Comparison of ENCODE assay signal across 8 cellular contexts in the genomic region with DNA sequence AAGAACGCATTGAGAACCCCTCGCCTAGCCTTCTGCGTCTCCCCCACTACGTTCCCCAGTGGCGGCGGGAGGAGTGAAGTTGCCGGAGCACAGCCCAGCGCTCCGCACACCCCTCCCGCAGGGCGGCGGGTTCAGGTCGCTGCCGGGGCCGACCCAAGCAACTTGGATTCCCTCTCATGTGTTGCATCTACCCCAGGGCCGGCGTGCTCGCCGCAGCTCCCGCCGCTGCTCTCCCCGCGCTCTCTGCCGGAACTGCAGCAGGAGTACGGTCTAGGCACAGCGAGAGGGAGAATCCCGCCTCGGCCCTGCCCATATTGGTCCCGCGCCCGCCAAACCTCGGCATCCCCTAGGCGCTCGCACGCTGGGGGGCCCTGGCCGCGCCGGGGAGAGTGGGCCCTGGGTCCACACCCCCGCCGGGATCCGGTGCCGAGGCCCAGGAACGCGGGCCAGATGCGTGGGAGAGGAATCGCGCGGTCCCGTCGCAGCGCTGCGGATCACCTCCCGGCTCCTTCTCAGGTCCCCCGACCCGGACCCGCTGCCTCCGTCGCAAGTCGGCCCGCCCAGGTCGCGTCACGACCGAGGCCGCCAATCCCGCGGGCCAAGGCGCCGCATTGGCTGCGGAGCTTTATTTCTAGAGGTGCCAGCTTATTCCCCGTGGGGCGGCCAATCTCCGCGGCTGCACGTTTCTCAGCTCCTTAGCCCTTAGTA. TPM values are rescaled to one million over a fixed set of nuclear protein-coding genes. Genes with fewer than 3 reads are reported as not detected.
A peak's percentile ranks its signal among the peaks of the same experiment; 100 is the strongest.
DNase-seq lines count a peak whose midpoint lies in the region; ATAC-seq, FAIRE-seq and TF ChIP-seq lines count a peak whose summit lies in the region.

No MANE protein-coding gene starts in this region.

- H3K4me3 ChIP-seq in BLaER1 = peak overlapping the region; percentile 98
- peak overlapping the region; percentile 80 to 98 (median 92) for H3K4me3 ChIP-seq in H1 (ENCODE audit: extremely low read depth in 1 of 4, insufficient read depth in 2 of 4, low read depth in 3 of 4, low read length in 4 of 4)
- H3K4me3 ChIP-seq in mesodermal cell (ENCODE audit: extremely low read depth, insufficient read depth, low read length, poor library complexity, severe bottlenecking) = peak overlapping the region; percentile 84

- CTCF ChIA-PET in H1 (lab: Charles Lee; ENCODE audit: partially characterized antibody) = interaction anchor here (1.0 to 3.0 kb wide), 8 partner anchors 10 to 196 kb away, joined by 3 to 14 read pairs (median 4); no protein-coding TSS in a partner anchor

- peak in 1 of 2 experiments; percentile 33; a peak in 1 of 3 replicates for TF ChIP-seq EP300 in H1 (IDR thresholded peaks at IDR 0.05; ENCODE audit: borderline replicate concordance in 1 of 2, low read depth in 2 of 2, low read length in 2 of 2)

- peaks cover 2% of the 10 kb centered on the region; the same call in 1 of the 2 replicates for H3K79me1 ChIP-seq in H1 (ENCODE audit: low read depth, low read length)

- H3K9me3 ChIP-seq in BLaER1 (no peaks in the 10 kb centered on the region), H1 (ENCODE audit: insufficient read depth in 2 of 2, low read depth in 1 of 2, low read length in 1 of 2) (no peaks in the 10 kb centered on the region), mesodermal cell (ENCODE audit: control insufficient read depth, low read length) (no peaks in the 10 kb centered on the region)

- H3K23me2 ChIP-seq in H1 (ENCODE audit: low read depth, low read length) = peaks cover 14% of the 10 kb centered on the region; the same call in 1 of the 2 replicates

- H2BK12ac ChIP-seq in H1 (ENCODE audit: low read depth, low read length) = no peak overlapping the region

- peak overlapping the region; percentile 88 for H2AFZ ChIP-seq in H1 (ENCODE audit: low read length)

- TF ChIP-seq CTCF in H1 (IDR thresholded peaks at IDR 0.05; ENCODE audit: control extremely low read depth in 1 of 3, insufficient read depth in 1 of 3, low read depth in 1 of 3, low read length in 3 of 3) = no peak

- peak overlapping the region; percentile 38 for H2BK5ac ChIP-seq in H1 (ENCODE audit: low read depth, low read length)

- TF ChIP-seq RAD21 in H1 (IDR thresholded peaks at IDR 0.05 in 1 of 2, conservative IDR thresholded peaks at IDR 0.05 in 1 of 2; ENCODE audit: low read depth in 2 of 2, low read length in 2 of 2) = no peak

- POLR2A ChIA-PET in H1 (lab: Charles Lee; ENCODE audit: partially characterized antibody) = interaction anchor here (0.6 to 5.5 kb wide), 11 partner anchors 9 to 160 kb away, joined by 3 to 40 read pairs (median 5); a partner anchor contains a TSS

- H4K91ac ChIP-seq in H1 (replicated peaks; ENCODE audit: insufficient read length, low read length) = no peak overlapping the region

- WGBS in H1 (ENCODE audit: extremely low coverage in 1 of 2, insufficient coverage in 1 of 2, insufficient read length in 1 of 2, insufficient replicate concordance in 2 of 2, low coverage in 1 of 2, low lambda C conversion rate in 2 of 2, missing lambda C conversion rate in 1 of 2), 2 experiments = 1% methylated on average over 61 of the region's 75 CpGs; no CpG with 5 or more reads in 1 of the 2 experiments
- 0 to 1% methylated on average over 55 to 71 of the region's 75 CpGs for WGBS in mesodermal cell (ENCODE audit: insufficient coverage in 2 of 2), 2 experiments

- peak; percentile 46 for ATAC-seq in HG03432 (IDR thresholded peaks at IDR 0.05; ENCODE audit: unreplicated experiment)

- H3K23ac ChIP-seq in H1 (ENCODE audit: insufficient read length) = no peak overlapping the region

- H3K4me2 ChIP-seq in BLaER1 (peak overlapping the region; percentile 99), H1 (ENCODE audit: insufficient read depth in 1 of 2, low read depth in 2 of 2, low read length in 2 of 2) (peak overlapping the region; percentile 59 to 81)

- no peak overlapping the region for H3K14ac ChIP-seq in H1 (ENCODE audit: insufficient read length)

- H3K56ac ChIP-seq in H1 (replicated peaks; ENCODE audit: insufficient read length, low read depth, low read length) = peak overlapping the region; percentile 52

- no peak overlapping the region for H2AK5ac ChIP-seq in H1 (ENCODE audit: low read depth, low read length)

- H3K27me3 ChIP-seq in BLaER1 = no peaks in the 10 kb centered on the region
- H3K27me3 ChIP-seq in H1 (replicated peaks in 1 of 4; ENCODE audit: control insufficient read depth in 3 of 4, extremely low read depth in 1 of 4, insufficient read depth in 3 of 4, low read length in 3 of 4) = peaks cover 0 to 18% (median 15%) of the 10 kb centered on the region in 4 experiments; a peak in 5 of 7 replicates

- peak overlapping the region; percentile 69 for H4K8ac ChIP-seq in H1 (ENCODE audit: extremely low read depth, insufficient read depth, low read length)

- H3K79me2 ChIP-seq in H1 (ENCODE audit: control insufficient read depth in 1 of 2, insufficient read depth in 2 of 2, low read length in 2 of 2) = peaks cover 0 to 30% of the 10 kb centered on the region in 2 experiments; a peak in 3 of 4 replicates

- DNase-seq in GM19238 (ENCODE audit: insufficient read length, low spot score) = peak; percentile 62
- DNase-seq in NCI-H748 (lab: John Stamatoyannopoulos, UW; ENCODE audit: unreplicated experiment) = peak; percentile 93
- peak; percentile 42 to 74 (median 63) for DNase-seq in activated CD8-positive, alpha-beta memory T cell treated with anti-CD3 and anti-CD28 coated beads for 48 hours (ENCODE audit: low read depth in 2 of 3, low spot score in 2 of 3)
- DNase-seq in H1 (ENCODE audit: low read depth in 1 of 2, low spot score in 2 of 2) = peak; percentile 25 to 88
- DNase-seq in stimulated activated CD8-positive, alpha-beta memory T cell treated with anti-CD3 and anti-CD28 coated beads, Interleukin-15, amount 100 ng/mL, for 24 hours (ENCODE audit: low read depth) = peak; percentile 59

- no peak overlapping the region for H2BK120ac ChIP-seq in H1 (replicated peaks; ENCODE audit: low read depth, low read length)

- H3K9ac ChIP-seq in BLaER1 = peak overlapping the region; percentile 96
- peak overlapping the region; percentile 65 to 96 (median 76) for H3K9ac ChIP-seq in H1 (replicated peaks in 1 of 4; ENCODE audit: extremely low read depth in 1 of 4, low read depth in 3 of 4, low read length in 3 of 4)

- no peak overlapping the region for H4K5ac ChIP-seq in H1 (ENCODE audit: insufficient read length, low read depth, low read length)

- H3K18ac ChIP-seq in H1 (ENCODE audit: extremely low read depth, low read length) = peak overlapping the region; percentile 76; the same call in 1 of the 2 replicates

- peak; percentile 71 to 90 for TF ChIP-seq POLR2A in H1 (IDR thresholded peaks at IDR 0.05; ENCODE audit: control extremely low read depth in 1 of 2, low read depth in 2 of 2, low read length in 2 of 2)

- H3K27ac ChIP-seq in BLaER1 (peak overlapping the region; percentile 96), H1 (ENCODE audit: low read depth, low read length) (peak overlapping the region; percentile 60; the same call in 1 of the 2 replicates), mesodermal cell (ENCODE audit: low read depth, low read length, severe bottlenecking) (peak overlapping the region; percentile 24)

- H3K36me3 ChIP-seq in BLaER1 = no peaks in the 10 kb centered on the region
- peaks cover 0 to 6% (median 3%) of the 10 kb centered on the region in 4 experiments; a peak in 2 of 8 replicates for H3K36me3 ChIP-seq in H1 (ENCODE audit: control insufficient read depth in 2 of 4, insufficient read depth in 4 of 4, low read length in 3 of 4)
- H3K36me3 ChIP-seq in mesodermal cell (ENCODE audit: control insufficient read depth, insufficient read depth, low read length) = peaks cover 24% of the 10 kb centered on the region

- H4K20me1 ChIP-seq in BLaER1 (0 out of 2 replicates have a peak, but pooled peaks cover 7% of the 10 kb centered on the region), H1 (replicated peaks in 1 of 2; ENCODE audit: control insufficient read depth in 1 of 2, insufficient read depth in 2 of 2, low read length in 2 of 2) (peaks cover 0 to 1% of the 10 kb centered on the region in 2 experiments)

- H3K4ac ChIP-seq in H1 (replicated peaks; ENCODE audit: insufficient read length, low read depth, low read length) = no peak overlapping the region

- no peak for FAIRE-seq in H1 (lab: Jason Lieb, UNC)

- H2BK15ac ChIP-seq in H1 (ENCODE audit: low read length) = no peak overlapping the region; the same call in 1 of the 2 replicates

- H2BK20ac ChIP-seq in H1 (ENCODE audit: low read length) = no peak overlapping the region

- H3K4me1 ChIP-seq in BLaER1 (peaks cover 38% of the 10 kb centered on the region), H1 (replicated peaks in 1 of 4; ENCODE audit: control insufficient read depth in 3 of 4, insufficient read depth in 4 of 4, low read length in 3 of 4) (peaks cover 0 to 7% (median under 1%) of the 10 kb centered on the region in 4 experiments; a peak in 4 of 7 replicates), mesodermal cell (ENCODE audit: control insufficient read depth, insufficient read depth, low read length, poor library complexity, severe bottlenecking) (peaks cover 5% of the 10 kb centered on the region)

TF ChIP-seq in H1, 55 proteins besides CTCF, POLR2A, EP300 and RAD21 (continues in another document):
- no peak for TF ChIP-seq CBX5 (IDR thresholded peaks at IDR 0.05; ENCODE audit: low read depth, low read length)
- no peak for TF ChIP-seq SUZ12 (IDR thresholded peaks at IDR 0.05; ENCODE audit: low read length)
- peak; percentile 57 for TF ChIP-seq ASH2L (IDR thresholded peaks at IDR 0.05; ENCODE audit: low read length)
- no peak for TF ChIP-seq SRF (IDR thresholded peaks at IDR 0.05; ENCODE audit: low read depth, low read length)
- TF ChIP-seq, protein P1, sequence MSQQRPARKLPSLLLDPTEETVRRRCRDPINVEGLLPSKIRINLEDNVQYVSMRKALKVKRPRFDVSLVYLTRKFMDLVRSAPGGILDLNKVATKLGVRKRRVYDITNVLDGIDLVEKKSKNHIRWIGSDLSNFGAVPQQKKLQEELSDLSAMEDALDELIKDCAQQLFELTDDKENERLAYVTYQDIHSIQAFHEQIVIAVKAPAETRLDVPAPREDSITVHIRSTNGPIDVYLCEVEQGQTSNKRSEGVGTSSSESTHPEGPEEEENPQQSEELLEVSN (IDR thresholded peaks at IDR 0.05) = peak; percentile 47
- TF ChIP-seq POLR2AphosphoS5 (IDR thresholded peaks at IDR 0.05; ENCODE audit: low read depth, low read length) = peak; percentile 88
- TF ChIP-seq KDM1A (IDR thresholded peaks at IDR 0.05; ENCODE audit: borderline replicate concordance, low read length) = no peak

RNA-seq across cellular contexts. Expression of a gene that starts 0.6 kb away (rescaled TPM):
- total RNA-seq in H1 (2021; fragmentation: NEBNext Ultra II Directional; extraction: Animal tissue kit (Norgen Biotek cat#: 25700)) = 26.0 and 27.6 TPM in 2 replicates
- 16.4 and 23.7 TPM in 2 replicates for polyA plus RNA-seq in H1 (2011; rRNA removed)
- polyA plus RNA-seq in H1 (2011; cell fraction: cytosol; rRNA removed) = 25.0 TPM
- polyA plus RNA-seq in H1 (2011; cell fraction: nucleus; rRNA removed) = 23.2 TPM
- 17.4 to 22.2 TPM (median 18.6 TPM) in 4 replicates for polyA plus RNA-seq in H1 (2012, experiment 1 of 2)
- polyA plus RNA-seq in H1 (2012, experiment 2 of 2) = 13.3 TPM
- 25.3 TPM for polyA plus RNA-seq in H1 (2013, experiment 1 of 2)
- polyA plus RNA-seq in H1 (2013, experiment 2 of 2) = 25.3 TPM
- 22.3 and 23.7 TPM in 2 replicates for polyA minus RNA-seq in H1 (2011; rRNA and poly(A)+ RNA removed)
- 11.0 TPM for polyA minus RNA-seq in H1 (2011; cell fraction: cytosol; rRNA and poly(A)+ RNA removed)
- polyA minus RNA-seq in H1 (2011; cell fraction: nucleus; rRNA and poly(A)+ RNA removed) = 61.9 TPM
- polyA plus RNA-seq in mesodermal cell (2013, experiment 1 of 2) = 48.3 TPM
- polyA plus RNA-seq in mesodermal cell (2013, experiment 2 of 2) = 49.7 TPM

Comparison
In these comparisons a context has a peak if more than half of its experiments do, and no peak if none do; other contexts are left out.
1. Peak in every context shown above with its lines: DNase-seq, ATAC-seq, H3K4me3 ChIP-seq and H3K27ac ChIP-seq.
2. H3K27ac ChIP-seq: peak in every context shown above with its lines; median percentile 96 in BLaER1; 60 in H1; 24 in mesodermal cell.